In genomic region chr6:1381397-1382330, GRCh38 we compare ENCODE assay signal across 1 cellular context.
TF ChIP-seq lines count a peak whose summit lies in the region.

No MANE protein-coding gene starts in this region.

TF ChIP-seq in HepG2, 621 proteins besides CTCF, POLR2A, EP300 and RAD21 (continued from another document and continues in another):
- TF ChIP-seq PRDM10 (CRISPR knock-in tag; IDR thresholded peaks at IDR 0.05; ENCODE audit: low read depth) (no peak), MTF2 (CRISPR knock-in tag; IDR thresholded peaks at IDR 0.05; ENCODE audit: borderline replicate concordance) (peak; percentile 97; the same call in 1 of the 2 replicates), ZNF207 (IDR thresholded peaks at IDR 0.05; ENCODE audit: borderline replicate concordance) (no peak), ZNF773 (CRISPR knock-in tag; IDR thresholded peaks at IDR 0.05; ENCODE audit: borderline replicate concordance) (no peak), ZBED4 (CRISPR knock-in tag; IDR thresholded peaks at IDR 0.05; ENCODE audit: borderline replicate concordance) (peak; percentile 37; the same call in 1 of the 2 replicates), TOPORS (CRISPR knock-in tag; IDR thresholded peaks at IDR 0.05) (0 out of 2 replicates have a peak, but pooled peaks have one; percentile 23), MXD4 (CRISPR knock-in tag; IDR thresholded peaks at IDR 0.05) (0 out of 2 replicates have a peak, but pooled peaks have one; percentile 31), MYC (CRISPR knock-in tag; IDR thresholded peaks at IDR 0.05; ENCODE audit: borderline replicate concordance) (peak; percentile 46; the same call in 1 of the 2 replicates), RBM39 (IDR thresholded peaks at IDR 0.05; ENCODE audit: low read depth, low read length, poor library complexity, severe bottlenecking) (no peak), SP4 (CRISPR knock-in tag; IDR thresholded peaks at IDR 0.05) (0 out of 2 replicates have a peak, but pooled peaks have one; percentile 53), CSRNP2 (CRISPR knock-in tag; conservative IDR thresholded peaks at IDR 0.05; ENCODE audit: low read depth) (no peak), KLF16 (CRISPR knock-in tag; IDR thresholded peaks at IDR 0.05) (peak in 1 of 2 experiments; percentile 44; a peak in 1 of 4 replicates), ARNT (IDR thresholded peaks at IDR 0.05) (no peak), HMGXB4 (CRISPR knock-in tag; IDR thresholded peaks at IDR 0.05; ENCODE audit: borderline replicate concordance in 1 of 2, low read depth in 1 of 2) (peak in 1 of 2 experiments; percentile 64; a peak in 1 of 4 replicates), NFAT5 (CRISPR knock-in tag; IDR thresholded peaks at IDR 0.05) (peak; percentile 62; the same call in 1 of the 2 replicates), ZNF124 (CRISPR knock-in tag; IDR thresholded peaks at IDR 0.05) (no peak), ZNF160 (CRISPR knock-in tag; IDR thresholded peaks at IDR 0.05) (0 out of 2 replicates have a peak, but pooled peaks have one; percentile 30), YEATS4 (CRISPR knock-in tag; IDR thresholded peaks at IDR 0.05; ENCODE audit: borderline replicate concordance) (0 out of 2 replicates have a peak, but pooled peaks have one; percentile 48), ZNF354B (CRISPR knock-in tag; IDR thresholded peaks at IDR 0.05) (no peak), ZNF768 (CRISPR knock-in tag; IDR thresholded peaks at IDR 0.05) (peak; percentile 57; the same call in 1 of the 2 replicates), NFKB2 (CRISPR knock-in tag; IDR thresholded peaks at IDR 0.05; ENCODE audit: borderline replicate concordance) (peak; percentile 67; the same call in 1 of the 2 replicates), SALL2 (CRISPR knock-in tag; IDR thresholded peaks at IDR 0.05) (peak; percentile 76; the same call in 1 of the 2 replicates), ZNF18 (CRISPR knock-in tag; IDR thresholded peaks at IDR 0.05; ENCODE audit: insufficient replicate concordance) (no peak), ZNF276 (CRISPR knock-in tag; IDR thresholded peaks at IDR 0.05; ENCODE audit: low read depth) (peak; percentile 66; the same call in 1 of the 2 replicates), ZNF547 (CRISPR knock-in tag; IDR thresholded peaks at IDR 0.05) (0 out of 2 replicates have a peak, but pooled peaks have one; percentile 14), DNMT1 (CRISPR knock-in tag; IDR thresholded peaks at IDR 0.05) (peak; percentile 80; the same call in 1 of the 2 replicates), TBL1XR1 (IDR thresholded peaks at IDR 0.05; ENCODE audit: borderline replicate concordance, low read length, partially characterized antibody) (no peak), MAZ (IDR thresholded peaks at IDR 0.05; ENCODE audit: borderline replicate concordance, low read depth, low read length) (0 out of 2 replicates have a peak, but pooled peaks have one; percentile 53), MAZ (CRISPR knock-in tag; IDR thresholded peaks at IDR 0.05; ENCODE audit: low read depth) (peak; percentile 78; the same call in 1 of the 2 replicates), HIVEP1 (CRISPR knock-in tag; IDR thresholded peaks at IDR 0.05) (peak; percentile 32; the same call in 1 of the 2 replicates), TCF12 (IDR thresholded peaks at IDR 0.05) (no peak), TCF12 (CRISPR knock-in tag; IDR thresholded peaks at IDR 0.05) (0 out of 2 replicates have a peak, but pooled peaks have one; percentile 62), HBP1 (CRISPR knock-in tag; IDR thresholded peaks at IDR 0.05; ENCODE audit: low read depth) (0 out of 2 replicates have a peak, but pooled peaks have one; percentile 33), ZNF136 (CRISPR knock-in tag; IDR thresholded peaks at IDR 0.05; ENCODE audit: low read depth) (no peak), MAFK (conservative IDR thresholded peaks at IDR 0.05 in 1 of 2, IDR thresholded peaks at IDR 0.05 in 1 of 2; ENCODE audit: low read length in 2 of 2) (no peak)
